Comparison of ENCODE assay signal across 8 cellular contexts in the genomic region with DNA sequence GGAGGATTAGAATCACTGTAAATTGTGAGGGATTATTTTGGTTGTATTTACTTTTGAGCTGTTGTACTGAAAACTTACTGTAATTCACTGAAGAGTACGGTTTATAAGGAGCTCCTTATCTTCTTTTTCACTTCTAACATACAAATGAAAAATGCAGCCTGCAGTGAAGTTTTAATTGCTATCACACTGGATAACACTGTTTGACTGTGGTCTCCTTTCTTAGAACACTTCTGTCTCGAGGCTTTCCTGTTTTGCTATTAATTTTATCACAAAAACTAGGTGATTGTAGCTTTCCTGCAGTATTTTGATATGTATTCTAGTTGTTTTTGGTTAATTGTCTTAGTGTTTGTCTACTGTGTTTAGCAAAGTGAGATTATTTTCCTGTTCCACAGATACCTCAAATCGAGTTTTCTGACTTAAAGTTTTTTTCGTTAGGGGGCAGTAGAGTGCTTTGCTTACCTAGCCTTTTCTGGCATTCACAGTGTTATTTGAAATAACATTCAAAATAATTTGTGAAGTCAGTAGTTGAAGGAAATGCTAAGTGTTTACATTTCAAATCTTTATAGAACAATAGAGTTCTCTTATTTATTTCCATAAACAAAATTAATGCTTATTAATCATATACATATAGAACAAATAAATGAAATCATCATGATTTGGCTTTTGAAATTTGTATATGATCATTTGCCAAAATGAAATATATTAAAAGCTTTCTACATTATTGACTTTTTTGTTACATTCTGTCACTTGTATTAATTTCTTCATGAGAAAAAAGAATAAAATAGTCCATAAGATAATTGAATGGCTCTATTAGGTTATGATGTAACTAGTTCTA. TPM values are rescaled to one million over a fixed set of nuclear protein-coding genes. Genes with fewer than 3 reads are reported as not detected.
DNase-seq lines count a peak whose midpoint lies in the region; ATAC-seq, FAIRE-seq and TF ChIP-seq lines count a peak whose summit lies in the region.

No MANE protein-coding gene starts in this region.

- H2BK5ac ChIP-seq in H1 (ENCODE audit: low read depth, low read length), result no peak overlapping the region

- H3K9ac ChIP-seq in PC-3 (ENCODE audit: low read length) (no peak overlapping the region), H1 (replicated peaks in 1 of 4; ENCODE audit: extremely low read depth in 1 of 4, low read depth in 3 of 4, low read length in 3 of 4) (no peak overlapping the region)

- peak; percentile 68 for FAIRE-seq in H1 (lab: Jason Lieb, UNC)

- peak; percentile 80 to 82 for TF ChIP-seq RAD21 in H1 (IDR thresholded peaks at IDR 0.05 in 1 of 2, conservative IDR thresholded peaks at IDR 0.05 in 1 of 2; ENCODE audit: low read depth in 2 of 2, low read length in 2 of 2)

- no peak overlapping the region for H2AK5ac ChIP-seq in H1 (ENCODE audit: low read depth, low read length)

- no peaks in the 10 kb centered on the region for H3F3A ChIP-seq in PC-3 (ENCODE audit: low read length, unreplicated experiment)

- no peaks in the 10 kb centered on the region for H3K9me2 ChIP-seq in PC-3 (replicated peaks; ENCODE audit: low read length)

- H3K27ac ChIP-seq in PC-3 (ENCODE audit: low read length) (no peak overlapping the region), H1 (ENCODE audit: low read depth, low read length) (no peak overlapping the region)

- ATAC-seq in PC-3, result peak; percentile 58
- ATAC-seq in mucosa of descending colon, result peak; percentile 51
- no peak for ATAC-seq in activated T-helper 17 cell treated with anti-CD3 and anti-CD28 coated beads, Interleukin-2, amount 50 U/mL, for 72 hours (replicated peaks)
- no peak for ATAC-seq in omental fat pad (ENCODE audit: low FRiP score)

- peaks cover 13% of the 10 kb centered on the region for H3K36me3 Mint-ChIP-seq in activated T-helper 17 cell treated with anti-CD3 and anti-CD28 coated beads, Interleukin-2, amount 50 U/mL, for 72 hours (ENCODE audit: low read depth)

- no peaks in the 10 kb centered on the region for H3K27me3 Mint-ChIP-seq in activated T-helper 17 cell treated with anti-CD3 and anti-CD28 coated beads, Interleukin-2, amount 50 U/mL, for 72 hours

- in situ Hi-C loops in ACHN (cut with HindIII; ENCODE audit: low pct_ligation_motif_present, low pct_unique_long_range_greater_than_20kb, low sequenced_read_pairs), result no loop called here

- no peak overlapping the region for H4K8ac ChIP-seq in H1 (ENCODE audit: extremely low read depth, insufficient read depth, low read length)

- no peak overlapping the region for H4K91ac ChIP-seq in H1 (replicated peaks; ENCODE audit: insufficient read length, low read length)

- H3K36me3 ChIP-seq in PC-3 (ENCODE audit: low read depth, low read length), result 0 out of 2 replicates have a peak, but pooled peaks cover 4% of the 10 kb centered on the region
- H3K36me3 ChIP-seq in H1 (ENCODE audit: control insufficient read depth in 2 of 4, insufficient read depth in 4 of 4, low read length in 3 of 4), result no peaks in the 10 kb centered on the region; a peak in 2 of 8 replicates
- H3K36me3 ChIP-seq in mucosa of descending colon (ENCODE audit: low read depth), result no peaks in the 10 kb centered on the region

- H3K9me3 Mint-ChIP-seq in activated T-helper 17 cell treated with anti-CD3 and anti-CD28 coated beads, Interleukin-2, amount 50 U/mL, for 72 hours, result no peaks in the 10 kb centered on the region

- H3K23me2 ChIP-seq in H1 (ENCODE audit: low read depth, low read length), result no peaks in the 10 kb centered on the region

- POLR2A ChIA-PET in PC-3 (lab: Charles Lee; ENCODE audit: unreplicated experiment), result no interaction called here
- POLR2A ChIA-PET in H1 (lab: Charles Lee; ENCODE audit: partially characterized antibody), result no interaction called here

- no peak overlapping the region for H3K27ac Mint-ChIP-seq in activated T-helper 17 cell treated with anti-CD3 and anti-CD28 coated beads, Interleukin-2, amount 50 U/mL, for 72 hours

- H3K27me3 ChIP-seq in PC-3 (ENCODE audit: low read length) (no peaks in the 10 kb centered on the region), H1 (replicated peaks in 1 of 4; ENCODE audit: control insufficient read depth in 3 of 4, extremely low read depth in 1 of 4, insufficient read depth in 3 of 4, low read length in 3 of 4) (no peaks in the 10 kb centered on the region)

- H2BK12ac ChIP-seq in H1 (ENCODE audit: low read depth, low read length), result no peak overlapping the region

- no peak overlapping the region for H3K4me3 ChIP-seq in PC-3 (ENCODE audit: low read length)
- no peak overlapping the region for H3K4me3 ChIP-seq in H1 (ENCODE audit: extremely low read depth in 1 of 4, insufficient read depth in 2 of 4, low read depth in 3 of 4, low read length in 4 of 4)
- H3K4me3 ChIP-seq in mucosa of descending colon, result no peak overlapping the region

- H2AFZ ChIP-seq in PC-3 (ENCODE audit: low read length) (no peak overlapping the region), H1 (ENCODE audit: low read length) (no peak overlapping the region)

- 23% methylated on average over 4 of the region's 4 CpGs; no CpG with 5 or more reads in 1 of the 2 experiments for WGBS in H1 (ENCODE audit: extremely low coverage in 1 of 2, insufficient coverage in 1 of 2, insufficient read length in 1 of 2, insufficient replicate concordance in 2 of 2, low coverage in 1 of 2, low lambda C conversion rate in 2 of 2, missing lambda C conversion rate in 1 of 2), 2 experiments

- no peak overlapping the region for H3K18ac ChIP-seq in H1 (ENCODE audit: extremely low read depth, low read length)

- no peaks in the 10 kb centered on the region for H3K79me1 ChIP-seq in H1 (ENCODE audit: low read depth, low read length)

- intact Hi-C loops in PC-3 (cut with micrococcal nuclease), result loop anchor here (2.0 to 5.0 kb wide), 5 partner anchors 135 to 810 kb away; a partner anchor contains a TSS
- intact Hi-C loops in mucosa of descending colon (cut with DNase I, micrococcal nuclease), result loop anchor here (5.0 to 10.0 kb wide), 3 partner anchors 417 to 810 kb away; a partner anchor contains a TSS

- peaks cover 5% of the 10 kb centered on the region for H3K4me1 Mint-ChIP-seq in activated T-helper 17 cell treated with anti-CD3 and anti-CD28 coated beads, Interleukin-2, amount 50 U/mL, for 72 hours

- no peak overlapping the region for H3K14ac ChIP-seq in H1 (ENCODE audit: insufficient read length)

- TF ChIP-seq CTCF in GM12873 (IDR thresholded peaks at IDR 0.05; ENCODE audit: insufficient read depth, low read depth, low read length, missing control alignments), result peak; percentile 66
- TF ChIP-seq CTCF in PC-3 (conservative IDR thresholded peaks at IDR 0.05; ENCODE audit: low read depth, low read length), result peak; percentile 74
- peak in 2 of 3 experiments; percentile 53 to 63; a peak in 2 of 4 replicates for TF ChIP-seq CTCF in H1 (IDR thresholded peaks at IDR 0.05; ENCODE audit: control extremely low read depth in 1 of 3, insufficient read depth in 1 of 3, low read depth in 1 of 3, low read length in 3 of 3)
- TF ChIP-seq CTCF in mucosa of descending colon (IDR thresholded peaks at IDR 0.05), result peak; percentile 18
- TF ChIP-seq CTCF in omental fat pad (IDR thresholded peaks at IDR 0.05), result no peak

- H3K79me2 ChIP-seq in PC-3 (ENCODE audit: low read length) (no peaks in the 10 kb centered on the region), H1 (ENCODE audit: control insufficient read depth in 1 of 2, insufficient read depth in 2 of 2, low read length in 2 of 2) (no peaks in the 10 kb centered on the region)

- H4K20me1 ChIP-seq in PC-3 (ENCODE audit: low read length) (no peaks in the 10 kb centered on the region), H1 (replicated peaks in 1 of 2; ENCODE audit: control insufficient read depth in 1 of 2, insufficient read depth in 2 of 2, low read length in 2 of 2) (no peaks in the 10 kb centered on the region)

- no peaks in the 10 kb centered on the region for H3K9me3 ChIP-seq in PC-3 (ENCODE audit: low read length)
- no peaks in the 10 kb centered on the region for H3K9me3 ChIP-seq in H1 (ENCODE audit: insufficient read depth in 2 of 2, low read depth in 1 of 2, low read length in 1 of 2)
- H3K9me3 ChIP-seq in mucosa of descending colon, result no peaks in the 10 kb centered on the region

- no peak overlapping the region for H4K5ac ChIP-seq in H1 (ENCODE audit: insufficient read length, low read depth, low read length)

- BruUV-seq in PC-3 (replicated peaks; lab: Mats Ljungman, UMichigan), result no TSS peak

- no peak for TF ChIP-seq EP300 in H1 (IDR thresholded peaks at IDR 0.05; ENCODE audit: borderline replicate concordance in 1 of 2, low read depth in 2 of 2, low read length in 2 of 2)

- H2BK120ac ChIP-seq in H1 (replicated peaks; ENCODE audit: low read depth, low read length), result no peak overlapping the region

- peak; percentile 71 for DNase-seq in ACHN
- DNase-seq in KG1 (lab: John Stamatoyannopoulos, UW), result peak; percentile 25
- DNase-seq in PC-3, result peak; percentile 68
- DNase-seq in H1 (ENCODE audit: low read depth in 1 of 2, low spot score in 2 of 2), result no peak
- DNase-seq in mucosa of descending colon, result peak in 1 of 3 donors; percentile 21
- DNase-seq in omental fat pad (ENCODE audit: low spot score), result no peak

- no peak overlapping the region for H3K56ac ChIP-seq in H1 (replicated peaks; ENCODE audit: insufficient read length, low read depth, low read length)

- no peak for TF ChIP-seq POLR2A in H1 (IDR thresholded peaks at IDR 0.05; ENCODE audit: control extremely low read depth in 1 of 2, low read depth in 2 of 2, low read length in 2 of 2)

- H3K4me2 ChIP-seq in PC-3 (ENCODE audit: low read length), result no peak overlapping the region
- no peak overlapping the region for H3K4me2 ChIP-seq in H1 (ENCODE audit: insufficient read depth in 1 of 2, low read depth in 2 of 2, low read length in 2 of 2)

- no peak overlapping the region for H3K4me3 Mint-ChIP-seq in activated T-helper 17 cell treated with anti-CD3 and anti-CD28 coated beads, Interleukin-2, amount 50 U/mL, for 72 hours

- no peak overlapping the region for H3K4ac ChIP-seq in H1 (replicated peaks; ENCODE audit: insufficient read length, low read depth, low read length)

- no peak overlapping the region for H2BK15ac ChIP-seq in H1 (ENCODE audit: low read length)

- no peak overlapping the region for H2BK20ac ChIP-seq in H1 (ENCODE audit: low read length)

- H3K23ac ChIP-seq in H1 (ENCODE audit: insufficient read length), result no peak overlapping the region

- H3K4me1 ChIP-seq in PC-3 (ENCODE audit: insufficient read depth, low read length) (no peaks in the 10 kb centered on the region), H1 (replicated peaks in 1 of 4; ENCODE audit: control insufficient read depth in 3 of 4, insufficient read depth in 4 of 4, low read length in 3 of 4) (no peaks in the 10 kb centered on the region), mucosa of descending colon (ENCODE audit: low read depth) (no peaks in the 10 kb centered on the region)

- CTCF ChIA-PET in PC-3 (lab: Charles Lee) (no interaction called here), H1 (lab: Charles Lee; ENCODE audit: partially characterized antibody) (interaction anchor here (0.7 to 3.0 kb wide), 27 partner anchors 15 to 1243 kb away, joined by 3 to 36 read pairs (median 4); no protein-coding TSS in a partner anchor)

RNA-seq across cellular contexts. Expression of a gene that starts 52.9 kb away (rescaled TPM):
- 8.8 and 17.7 TPM in 2 replicates for total RNA-seq in PC-3 (2014; rRNA removed)
- total RNA-seq in H1 (2021; fragmentation: NEBNext Ultra II Directional; extraction: Animal tissue kit (Norgen Biotek cat#: 25700)), result 43.4 and 44.0 TPM in 2 replicates
- 7.8 and 16.5 TPM in 2 replicates for polyA plus RNA-seq in H1 (2011; rRNA removed)
- polyA plus RNA-seq in H1 (2011; cell fraction: cytosol; rRNA removed), result 21.4 TPM
- 5.6 TPM for polyA plus RNA-seq in H1 (2011; cell fraction: nucleus; rRNA removed)
- polyA plus RNA-seq in H1 (2012, experiment 1 of 2), result 20.3 to 32.7 TPM (median 22.2 TPM) in 4 replicates
- 7.9 TPM for polyA plus RNA-seq in H1 (2012, experiment 2 of 2)
- polyA plus RNA-seq in H1 (2013, experiment 1 of 2), result 37.9 TPM
- 37.8 TPM for polyA plus RNA-seq in H1 (2013, experiment 2 of 2)
- 15.1 and 23.2 TPM in 2 replicates for polyA minus RNA-seq in H1 (2011; rRNA and poly(A)+ RNA removed)
- polyA minus RNA-seq in H1 (2011; cell fraction: cytosol; rRNA and poly(A)+ RNA removed), result 10.2 TPM
- polyA minus RNA-seq in H1 (2011; cell fraction: nucleus; rRNA and poly(A)+ RNA removed), result 56.8 TPM
- 10 to 100 TPM; 20.6 to 31.1 (median 29.0) TPM for total RNA-seq in mucosa of descending colon
- total RNA-seq in activated T-helper 17 cell treated with anti-CD3 and anti-CD28 coated beads, Interleukin-2, amount 50 U/mL, for 72 hours, result 10 to 100 TPM; 17.7 to 19.1 TPM
- total RNA-seq in omental fat pad, result 10 to 100 TPM; 26.8 to 44.3 (median 33.9) TPM

Comparison
In these comparisons a context has a peak if more than half of its experiments do, and no peak if none do; other contexts are left out.
1. DNase-seq: peak in ACHN (single experiment), KG1 (single experiment) and PC-3 (single experiment); none in H1 (0 of 2) and omental fat pad (single experiment).
2. CTCF ChIP-seq: peak in GM12873 (single experiment), PC-3 (single experiment), H1 (2 of 3) and mucosa of descending colon (single experiment); none in omental fat pad (0 of 3).
3. ATAC-seq: peak in PC-3 (single experiment) and mucosa of descending colon (single experiment); none in activated T-helper 17 cell treated with anti-CD3 and anti-CD28 coated beads, Interleukin-2, amount 50 U/mL, for 72 hours (single experiment) and omental fat pad (single experiment).